7 cellular contexts compared by ENCODE assay signal in genomic region chr5:80351019-80351418, GRCh38. TPM values are rescaled to one million over a fixed set of nuclear protein-coding genes. Genes with fewer than 3 reads are reported as not detected.
"Had no signal": no experiment of that assay in that cellular context is flagged by ENCODE, and none has a peak within 500 bp of the region (broad histone marks: within the 10 kb centered on the region; RNA-seq: fewer than 3 reads in every experiment).

No MANE protein-coding gene starts in this region.

RNA-seq across cellular contexts. Expression of gene SPZ1, which starts 31.2 kb away (rescaled TPM):
- total RNA-seq: GM23248, GM23338, H1, H4, H7, H9, HFFc6 had no signal
- polyA plus RNA-seq: GM23248, GM23338, H1 had no signal
